In genomic region chr13:35744144-35744543, GRCh38 we compare ENCODE assay signal across 11 cellular contexts.
"Had no signal": no experiment of that assay in that cellular context is flagged by ENCODE, and none has a peak within 500 bp of the region (broad histone marks: within the 10 kb centered on the region; RNA-seq: fewer than 3 reads in every experiment).

No MANE protein-coding gene starts in this region.

- H3K9ac ChIP-seq: GM23248 had no signal

- H3K27ac ChIP-seq: GM23248 had no signal

- H3K4me3 ChIP-seq: GM23248, GM23338, HAP-1 had no signal

- FAIRE-seq: H1, H54 had no signal

- DNase-seq: GM23248, GOT3, H7, H9, HCEC 1CT, HFFc6 had no signal

- H2AFZ ChIP-seq: GM23248, GM23338 had no signal

- H3K36me3 ChIP-seq: HAP-1 had no signal

- ATAC-seq: GM23338, HCT116 had no signal

- H3K4me2 ChIP-seq: GM23338 had no signal
